In the genomic region with DNA sequence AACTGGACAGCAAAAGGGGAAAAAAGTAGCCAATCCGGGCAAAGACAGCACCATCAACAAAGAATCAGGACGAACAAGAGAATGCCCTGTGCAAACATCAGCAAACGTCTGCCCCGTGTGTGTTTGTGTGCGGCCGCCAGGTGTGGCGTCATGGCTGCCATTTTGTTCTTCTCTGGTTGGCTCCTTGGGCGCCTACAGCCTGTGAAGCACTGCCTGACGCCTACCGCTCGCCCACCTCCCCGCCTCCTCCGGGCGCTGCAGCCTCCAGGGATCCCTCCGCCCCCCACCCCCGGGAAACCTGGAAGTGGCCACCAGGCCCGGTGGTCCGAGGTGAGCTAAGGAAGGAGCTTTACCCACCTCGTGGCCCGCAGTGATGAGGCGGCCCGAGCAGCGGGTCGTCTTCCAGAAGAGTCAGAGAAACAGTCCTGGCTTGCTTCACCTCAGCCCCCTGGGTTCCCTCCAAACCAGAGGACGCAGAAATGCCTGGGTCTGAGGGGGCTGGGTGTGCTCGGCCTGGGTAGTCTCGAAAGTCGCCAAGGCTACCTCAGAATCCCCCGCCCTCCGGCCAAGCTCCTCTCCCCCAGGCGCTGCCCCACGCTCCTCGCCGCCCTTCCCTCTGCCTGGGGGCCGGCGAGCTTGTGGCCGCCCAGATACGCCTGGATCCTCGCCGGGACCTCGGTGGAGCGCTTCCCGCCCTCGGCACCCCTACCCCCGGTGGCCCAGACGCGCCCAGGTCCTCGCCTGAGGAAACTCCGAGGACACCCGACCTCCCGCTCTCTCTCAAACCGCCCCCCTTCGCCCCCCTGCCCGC, we compare ENCODE assay signal across 14 cellular contexts.
DNase-seq lines count a peak whose midpoint lies in the region; ATAC-seq, FAIRE-seq and TF ChIP-seq lines count a peak whose summit lies in the region.
"Had no signal": no experiment of that assay in that cellular context is flagged by ENCODE, and none has a peak within 500 bp of the region (broad histone marks: within the 10 kb centered on the region; RNA-seq: fewer than 3 reads in every experiment).

No MANE protein-coding gene starts in this region.

- H4K20me1 ChIP-seq in GM23338 (replicated peaks; ENCODE audit: insufficient read depth) = no peaks in the 10 kb centered on the region
- no peaks in the 10 kb centered on the region for H4K20me1 ChIP-seq in astrocyte (ENCODE audit: insufficient read depth, low read length)

- H3K79me2 ChIP-seq in ACC112 (ENCODE audit: control insufficient read depth, insufficient read depth, low read length, unreplicated experiment) = no peaks in the 10 kb centered on the region
- no peaks in the 10 kb centered on the region for H3K79me2 ChIP-seq in GM23338 (replicated peaks; ENCODE audit: insufficient read depth)
- no peaks in the 10 kb centered on the region for H3K79me2 ChIP-seq in astrocyte (ENCODE audit: insufficient read depth, low read length)

- FAIRE-seq in astrocyte (lab: Jason Lieb, UNC) = no peak

- 0 out of 2 replicates have a peak, but pooled peaks cover 13% of the 10 kb centered on the region for H3K9me2 ChIP-seq in GM23338 (ENCODE audit: insufficient read depth)

- H3F3A ChIP-seq in GM23338 (replicated peaks; ENCODE audit: low read depth) = no peaks in the 10 kb centered on the region

- DNase-seq in GM23338 (ENCODE audit: low spot score) (no peak), astrocyte (ENCODE audit: low read depth) (no peak), naive B cell (no peak), psoas muscle (no peak), LoVo (ENCODE audit: low spot score) (no peak), anterior cingulate cortex (lab: John Stamatoyannopoulos, UW) (no peak)
- DNase-seq: COR-L47, NCI-H187 treated with DMSO at 0.1 percent for 48 hours, NCI-H345, NCI-H526 treated with DMSO at 0.1 percent for 48 hours had no signal

- H3K4me3 Mint-ChIP-seq in GM23338 = no peak overlapping the region
- H3K4me3 Mint-ChIP-seq in astrocyte (ENCODE audit: unreplicated experiment) = no peak overlapping the region
- H3K4me3 Mint-ChIP-seq in naive B cell = no peak overlapping the region

- H2AFZ ChIP-seq in ACC112 (ENCODE audit: low read length, unreplicated experiment) = no peak overlapping the region
- peak overlapping the region; percentile 48; the same call in 1 of the 2 replicates for H2AFZ ChIP-seq in GM23338
- no peak overlapping the region for H2AFZ ChIP-seq in astrocyte (ENCODE audit: low read depth, low read length)

- no peaks in the 10 kb centered on the region for H3K9me3 ChIP-seq in astrocyte (ENCODE audit: insufficient read depth, low read depth, low read length)
- H3K9me3 ChIP-seq in psoas muscle = no peaks in the 10 kb centered on the region

- intact Hi-C loops in psoas muscle (cut with DNase I) = no loop called here

- no peak overlapping the region for H3K9ac ChIP-seq in astrocyte (ENCODE audit: low read length)

- no peaks in the 10 kb centered on the region; the same call in 2 of the 3 replicates for H3K9me3 Mint-ChIP-seq in GM23338
- H3K9me3 Mint-ChIP-seq in astrocyte (ENCODE audit: unreplicated experiment) = no peaks in the 10 kb centered on the region
- peaks cover 0 to 2% (median 0%) of the 10 kb centered on the region in 7 donors for H3K9me3 Mint-ChIP-seq in naive B cell
- H3K9me3 Mint-ChIP-seq: IgD-negative memory B cell had no signal

- H3K27me3 Mint-ChIP-seq in GM23338 (ENCODE audit: insufficient read depth, low read depth, poor library complexity) = peaks cover 5% of the 10 kb centered on the region
- H3K27me3 Mint-ChIP-seq in astrocyte (ENCODE audit: low read depth, unreplicated experiment) = no peaks in the 10 kb centered on the region
- H3K27me3 Mint-ChIP-seq in naive B cell = no peaks in the 10 kb centered on the region
- H3K27me3 Mint-ChIP-seq: IgD-negative memory B cell had no signal

- H3K36me3 ChIP-seq in ACC112 (ENCODE audit: insufficient read depth, low read length) (no peaks in the 10 kb centered on the region), GM23338 (ENCODE audit: insufficient read depth) (no peaks in the 10 kb centered on the region), astrocyte (ENCODE audit: insufficient read depth, low read length) (no peaks in the 10 kb centered on the region), psoas muscle (ENCODE audit: insufficient read depth in 1 of 2, low read depth in 1 of 2) (no peaks in the 10 kb centered on the region)

- H3K4me2 ChIP-seq in GM23338 = no peak overlapping the region
- no peak overlapping the region for H3K4me2 ChIP-seq in astrocyte (ENCODE audit: low read length)

- ATAC-seq in GM23338 = no peak
- ATAC-seq in naive B cell (ENCODE audit: low read depth in 2 of 2) = no peak
- ATAC-seq in GM21717 (IDR thresholded peaks at IDR 0.05; ENCODE audit: unreplicated experiment) = no peak
- no peak for ATAC-seq in psoas muscle
- ATAC-seq: HCT116 had no signal

- H3K36me3 Mint-ChIP-seq in GM23338 (ENCODE audit: low read depth) (no peaks in the 10 kb centered on the region), astrocyte (ENCODE audit: low read depth, unreplicated experiment) (no peaks in the 10 kb centered on the region), naive B cell (peaks cover 11% of the 10 kb centered on the region in 2 donors)
- H3K36me3 Mint-ChIP-seq: IgD-negative memory B cell had no signal

- TF ChIP-seq CTCF in GM23338 (conservative IDR thresholded peaks at IDR 0.05; ENCODE audit: low read depth in 2 of 2) (no peak), astrocyte (IDR thresholded peaks at IDR 0.05; ENCODE audit: insufficient read depth, low read depth, low read length) (no peak), psoas muscle (IDR thresholded peaks at IDR 0.05) (no peak)

- H3K27me3 ChIP-seq in ACC112 (ENCODE audit: insufficient read depth, low read length) (no peaks in the 10 kb centered on the region), GM23338 (ENCODE audit: insufficient read depth) (no peaks in the 10 kb centered on the region), astrocyte (ENCODE audit: insufficient read depth, low read length) (no peaks in the 10 kb centered on the region), psoas muscle (ENCODE audit: insufficient read depth in 3 of 3, low read length in 2 of 3) (no peaks in the 10 kb centered on the region)

- H3K27ac Mint-ChIP-seq in GM23338 (no peak overlapping the region), astrocyte (ENCODE audit: unreplicated experiment) (peak overlapping the region; percentile 56), naive B cell (peak overlapping the region in 4 of 6 donors; percentile 15 to 97 (median 61))
- H3K27ac Mint-ChIP-seq: IgD-negative memory B cell had no signal

- H3K4me3 ChIP-seq in ACC112 (ENCODE audit: low read depth, low read length) (no peak overlapping the region), GM23338 (no peak overlapping the region), astrocyte (ENCODE audit: insufficient read depth, low read depth, low read length) (no peak overlapping the region), psoas muscle (no peak overlapping the region)

- H3K4me1 ChIP-seq in ACC112 (ENCODE audit: control insufficient read depth, insufficient read depth, low read length, unreplicated experiment) (peaks cover 59% of the 10 kb centered on the region), GM23338 (ENCODE audit: insufficient read depth) (peaks cover 29% of the 10 kb centered on the region), astrocyte (ENCODE audit: insufficient read depth, low read length) (peaks cover 46% of the 10 kb centered on the region), psoas muscle (no peaks in the 10 kb centered on the region)

- H3K4me1 Mint-ChIP-seq in GM23338 (peaks cover 36% of the 10 kb centered on the region), astrocyte (ENCODE audit: low read depth, unreplicated experiment) (peaks cover 49% of the 10 kb centered on the region), naive B cell (peaks cover 57 to 84% (median 61%) of the 10 kb centered on the region in 3 donors)

- peak overlapping the region; percentile 94; the same call in 1 of the 2 replicates for H3K27ac ChIP-seq in ACC112 (ENCODE audit: low read depth, low read length)
- no peak overlapping the region for H3K27ac ChIP-seq in GM23338 (ENCODE audit: low read depth)
- H3K27ac ChIP-seq in astrocyte (ENCODE audit: low read depth, low read length) = no peak overlapping the region
- no peak overlapping the region for H3K27ac ChIP-seq in psoas muscle

- WGBS in psoas muscle, 3 donors = 94% methylated on average over 46 to 54 of the region's 54 CpGs

TF ChIP-seq in GM23338, 12 proteins besides CTCF, POLR2A, EP300 and RAD21:
- TF ChIP-seq CREB1 (CRISPR knock-in tag; IDR thresholded peaks at IDR 0.05; ENCODE audit: low read depth) = no peak
